Comparison of ENCODE assay signal across 8 cellular contexts in the genomic region with DNA sequence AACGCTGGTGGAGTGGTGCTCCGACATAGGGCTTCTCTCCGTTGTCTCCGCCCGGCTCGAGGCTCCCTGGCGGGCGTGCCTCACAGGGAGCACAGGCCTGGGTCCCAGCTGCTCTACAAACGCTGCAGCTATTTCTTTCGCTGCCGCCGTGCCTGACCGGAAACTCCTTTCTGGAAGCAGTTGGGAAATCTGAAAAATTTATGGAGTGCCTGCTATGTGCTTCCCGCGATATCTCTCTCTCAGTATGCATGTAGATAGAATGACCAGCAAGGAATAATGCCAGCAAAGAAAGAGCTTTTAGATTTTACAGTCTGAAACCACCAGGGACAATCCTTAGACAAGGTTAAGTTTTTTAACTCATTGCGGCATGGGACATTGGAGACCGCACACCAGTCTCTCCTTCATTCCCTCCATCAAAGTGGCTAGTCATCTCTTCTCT. TPM values are rescaled to one million over a fixed set of nuclear protein-coding genes. Genes with fewer than 3 reads are reported as not detected.
A peak's percentile ranks its signal among the peaks of the same experiment; 100 is the strongest.
DNase-seq lines count a peak whose midpoint lies in the region; ATAC-seq, FAIRE-seq and TF ChIP-seq lines count a peak whose summit lies in the region.

No MANE protein-coding gene starts in this region.

- H3K4me3 ChIP-seq in AG04450 (ENCODE audit: low read depth, low read length) (peak overlapping the region; percentile 80), right cardiac atrium (ENCODE audit: low read length) (peak overlapping the region; percentile 65), small intestine (ENCODE audit: low read depth in 1 of 2, low read length in 2 of 2) (peak overlapping the region; percentile 57 to 79)

- DNase-seq in AG04450 (ENCODE audit: low read depth, low spot score): no peak
- DNase-seq in right cardiac atrium: no peak
- DNase-seq in small intestine: no peak
- DNase-seq in DMS53 (lab: John Stamatoyannopoulos, UW): no peak
- no peak for DNase-seq in stimulated activated CD4-positive, alpha-beta T cell treated with anti-CD3 and anti-CD28 coated beads, Interleukin-4, amount 100 ng/mL, for 1 hour

- H3K4me1 ChIP-seq in right cardiac atrium (ENCODE audit: control insufficient read depth, insufficient read depth, low read length) (peaks cover 4% of the 10 kb centered on the region), small intestine (ENCODE audit: control insufficient read depth in 2 of 2, insufficient read depth in 1 of 2, low read depth in 1 of 2, low read length in 1 of 2) (peaks cover 2 to 5% of the 10 kb centered on the region in 2 donors)

- H3K27me3 ChIP-seq in AG04450 (ENCODE audit: control insufficient read depth, insufficient read depth, low read length) (no peaks in the 10 kb centered on the region), right cardiac atrium (ENCODE audit: control insufficient read depth, insufficient read depth) (no peaks in the 10 kb centered on the region), small intestine (ENCODE audit: control insufficient read depth in 2 of 2, insufficient read depth in 2 of 2, low read length in 2 of 2) (no peaks in the 10 kb centered on the region)

- intact Hi-C loops in right cardiac atrium (cut with DNase I): loop anchor here in 2 of 4 donors (10.0 kb wide), 1 partner anchor 852 kb away; the partner anchor contains the start of gene CDV3 (in 2 of the 2)

- WGBS in right cardiac atrium: 2% methylated on average over 17 of the region's 17 CpGs
- 4 to 6% (median 5%) methylated on average over 17 of the region's 17 CpGs for WGBS in small intestine, 3 donors

- no peaks in the 10 kb centered on the region for H3K36me3 ChIP-seq in small intestine (ENCODE audit: control insufficient read depth in 2 of 2, insufficient read depth in 2 of 2, low read length in 2 of 2)

- TF ChIP-seq CTCF in AG04450 (IDR thresholded peaks at IDR 0.05; ENCODE audit: low read depth, low read length) (no peak), VCaP (conservative IDR thresholded peaks at IDR 0.05) (no peak)

- no peak for FAIRE-seq in small intestine (lab: Jason Lieb, UNC)

- H3K9me3 ChIP-seq in AG04450 (ENCODE audit: control insufficient read depth, insufficient read depth, low read length): no peaks in the 10 kb centered on the region
- no peaks in the 10 kb centered on the region for H3K9me3 ChIP-seq in right cardiac atrium (ENCODE audit: control insufficient read depth, low read length)
- H3K9me3 ChIP-seq in small intestine (ENCODE audit: control insufficient read depth, low read depth): no peaks in the 10 kb centered on the region

- H3K27ac ChIP-seq in AG04450 (ENCODE audit: low read depth, low read length): peak overlapping the region; percentile 79
- H3K27ac ChIP-seq in VCaP: peak overlapping the region; percentile 76
- H3K27ac ChIP-seq in right cardiac atrium (ENCODE audit: low read length): peak overlapping the region; percentile 80
- H3K27ac ChIP-seq in small intestine (ENCODE audit: low read depth in 1 of 2, low read length in 1 of 2): peak overlapping the region; percentile 61 to 95

- POLR2A ChIA-PET in AG04450 (lab: Yijun Ruan, JAX): interaction anchor here (0.5 kb wide), 1 partner anchor 1763 kb away, joined by 6 read pairs; the partner anchor contains the start of genes ANAPC13 and CEP63

- ATAC-seq in GM21360 (IDR thresholded peaks at IDR 0.05; ENCODE audit: unreplicated experiment) (peak; percentile 12), right cardiac atrium (peak in 1 of 2 donors; percentile 0), HG03039 (IDR thresholded peaks at IDR 0.05; ENCODE audit: unreplicated experiment) (no peak)

- CTCF ChIA-PET in AG04450 (lab: Charles Lee): interaction anchor here (0.6 to 1.0 kb wide), 2 partner anchors 9 to 701 kb away, joined by 3 to 6 read pairs; no protein-coding TSS in a partner anchor

RNA-seq across cellular contexts. Expression of gene NPHP3, which starts 0.8 kb away (rescaled TPM):
- 31.0 and 40.4 TPM in 2 replicates for polyA plus RNA-seq in AG04450 (2011; rRNA removed)
- 16.0 and 30.8 TPM in 2 replicates for polyA minus RNA-seq in AG04450 (2011; rRNA and poly(A)+ RNA removed)
- total RNA-seq in right cardiac atrium: 10 to 100 TPM; 12.1 to 15.6 (median 14.1) TPM
- polyA plus RNA-seq in right cardiac atrium: 10.7 TPM
- 10 to 100 TPM in 1 of 3 donors, 1 to 10 TPM in 2; 3.8 to 17.2 (median 5.9) TPM for polyA plus RNA-seq in small intestine
